Comparison of ENCODE assay signal across 8 cellular contexts in genomic region chr2:46187112-46187618, GRCh38.
DNase-seq lines count a peak whose midpoint lies in the region; ATAC-seq, FAIRE-seq and TF ChIP-seq lines count a peak whose summit lies in the region.

No MANE protein-coding gene starts in this region.

- H3K4me1 ChIP-seq in A549 (peaks cover 11% of the 10 kb centered on the region; the same call in 2 of the 3 replicates), left ventricle myocardium inferior (peaks cover 17% of the 10 kb centered on the region), neural progenitor cell (peaks cover 5% of the 10 kb centered on the region), mesendoderm (ENCODE audit: control insufficient read depth, low read depth, low read length) (no peaks in the 10 kb centered on the region)

- intact Hi-C loops in activated CD8-positive, alpha-beta T cell treated with anti-CD3 and anti-CD28 coated beads for 36 hours (cut with micrococcal nuclease): no loop called here
- intact Hi-C loops in left ventricle myocardium inferior (cut with micrococcal nuclease): no loop called here

- no peaks in the 10 kb centered on the region for H3K79me1 ChIP-seq in mesendoderm (ENCODE audit: low read length)

- H3K9ac ChIP-seq in neural progenitor cell: no peak overlapping the region
- H3K9ac ChIP-seq in mesendoderm (ENCODE audit: low read length): no peak overlapping the region

- peaks cover 12% of the 10 kb centered on the region for H3K4me1 Mint-ChIP-seq in activated CD8-positive, alpha-beta T cell treated with anti-CD3 and anti-CD28 coated beads for 36 hours (ENCODE audit: low read depth)
- H3K4me1 Mint-ChIP-seq in neural progenitor cell: peaks cover 9% of the 10 kb centered on the region

- no peaks in the 10 kb centered on the region for H3K9me3 Mint-ChIP-seq in activated CD8-positive, alpha-beta T cell treated with anti-CD3 and anti-CD28 coated beads for 36 hours
- no peaks in the 10 kb centered on the region for H3K9me3 Mint-ChIP-seq in neural progenitor cell

- no peak for TF ChIP-seq RAD21 in A549 (conservative IDR thresholded peaks at IDR 0.05 in 1 of 2, IDR thresholded peaks at IDR 0.05 in 1 of 2)

- H4K5ac ChIP-seq in mesendoderm (ENCODE audit: low read length): no peak overlapping the region

- CTCF ChIA-PET in A549 (lab: Yijun Ruan, JAX): interaction anchor here (1.3 to 2.4 kb wide), 2 partner anchors 42 to 124 kb away, joined by 3 to 6 read pairs; no protein-coding TSS in a partner anchor
- CTCF ChIA-PET in activated CD8-positive, alpha-beta T cell treated with anti-CD3 and anti-CD28 coated beads for 36 hours (lab: Charles Lee): interaction anchor here (1.3 kb wide), 1 partner anchor 124 kb away, joined by 5 read pairs; no protein-coding TSS in a partner anchor

- H3K79me2 ChIP-seq in neural progenitor cell (ENCODE audit: low read depth) (no peaks in the 10 kb centered on the region), mesendoderm (ENCODE audit: control insufficient read depth, insufficient read depth, low read length) (no peaks in the 10 kb centered on the region)

- no peak overlapping the region for H2BK120ac ChIP-seq in mesendoderm (ENCODE audit: low read depth, low read length)

- H3F3A ChIP-seq in neural progenitor cell (ENCODE audit: low read depth): no peaks in the 10 kb centered on the region

- FAIRE-seq in A549 (lab: Jason Lieb, UNC): no peak

- H3K4me3 Mint-ChIP-seq in activated CD8-positive, alpha-beta T cell treated with anti-CD3 and anti-CD28 coated beads for 36 hours: peak overlapping the region; percentile 54
- no peak overlapping the region for H3K4me3 Mint-ChIP-seq in neural progenitor cell

- H2BK5ac ChIP-seq in mesendoderm (ENCODE audit: low read length): no peak overlapping the region

- H3K4ac ChIP-seq in mesendoderm (ENCODE audit: low read depth, low read length): no peak overlapping the region

- no peak for TF ChIP-seq POLR2A in A549 (IDR thresholded peaks at IDR 0.05; ENCODE audit: low read length)

- peaks cover 14% of the 10 kb centered on the region for H3K36me3 ChIP-seq in left ventricle myocardium inferior
- H3K36me3 ChIP-seq in neural progenitor cell: no peaks in the 10 kb centered on the region
- no peaks in the 10 kb centered on the region for H3K36me3 ChIP-seq in mesendoderm (ENCODE audit: control insufficient read depth, insufficient read depth, low read length)

- no peak overlapping the region for H3K56ac ChIP-seq in mesendoderm (ENCODE audit: low read length)

- H2BK15ac ChIP-seq in mesendoderm (replicated peaks; ENCODE audit: low read depth): no peak overlapping the region

- H4K20me1 ChIP-seq in neural progenitor cell (ENCODE audit: low read depth): no peaks in the 10 kb centered on the region

- no peak overlapping the region for H2AFZ ChIP-seq in neural progenitor cell (replicated peaks)

- TF ChIP-seq EP300 in A549 (IDR thresholded peaks at IDR 0.05): no peak

- H3K4me2 ChIP-seq in A549 (peak overlapping the region; percentile 43), neural progenitor cell (no peak overlapping the region), mesendoderm (ENCODE audit: low read length) (no peak overlapping the region)

- no peak overlapping the region for H3K18ac ChIP-seq in mesendoderm (ENCODE audit: low read length)

- H3K27ac Mint-ChIP-seq in activated CD8-positive, alpha-beta T cell treated with anti-CD3 and anti-CD28 coated beads for 36 hours: peak overlapping the region; percentile 89
- no peak overlapping the region for H3K27ac Mint-ChIP-seq in neural progenitor cell

- H2AK5ac ChIP-seq in mesendoderm (ENCODE audit: low read length): no peak overlapping the region

- H3K27ac ChIP-seq in A549 (peak overlapping the region in 1 of 2 experiments; percentile 64; a peak in 3 of 6 replicates), left ventricle myocardium inferior (replicated peaks) (peak overlapping the region; percentile 83), neural progenitor cell (no peak overlapping the region), mesendoderm (ENCODE audit: low read depth, low read length) (no peak overlapping the region)

- no peak for TF ChIP-seq CTCF in A549 (IDR thresholded peaks at IDR 0.05)
- no peak for TF ChIP-seq CTCF in activated CD8-positive, alpha-beta T cell treated with anti-CD3 and anti-CD28 coated beads for 36 hours (IDR thresholded peaks at IDR 0.05)
- TF ChIP-seq CTCF in left ventricle myocardium inferior (IDR thresholded peaks at IDR 0.05; ENCODE audit: borderline replicate concordance): no peak
- no peak for TF ChIP-seq CTCF in neural progenitor cell (IDR thresholded peaks at IDR 0.05)

- H4K8ac ChIP-seq in mesendoderm (ENCODE audit: low read depth, low read length): no peak overlapping the region

- H3K36me3 Mint-ChIP-seq in activated CD8-positive, alpha-beta T cell treated with anti-CD3 and anti-CD28 coated beads for 36 hours (ENCODE audit: low read depth): no peaks in the 10 kb centered on the region
- H3K36me3 Mint-ChIP-seq in neural progenitor cell: no peaks in the 10 kb centered on the region

- ATAC-seq in A549 (no peak), GM18868 (IDR thresholded peaks at IDR 0.05; ENCODE audit: unreplicated experiment) (peak; percentile 96), HG03097 (IDR thresholded peaks at IDR 0.05; ENCODE audit: low FRiP score, unreplicated experiment) (peak; percentile 57)
- peak; percentile 93 for ATAC-seq in activated CD8-positive, alpha-beta T cell treated with anti-CD3 and anti-CD28 coated beads for 36 hours

- H3K23ac ChIP-seq in mesendoderm (ENCODE audit: low read length): no peak overlapping the region

- H3K27me3 Mint-ChIP-seq in activated CD8-positive, alpha-beta T cell treated with anti-CD3 and anti-CD28 coated beads for 36 hours: no peaks in the 10 kb centered on the region
- peaks cover 2% of the 10 kb centered on the region for H3K27me3 Mint-ChIP-seq in neural progenitor cell (ENCODE audit: insufficient read depth, low read depth)

- H3K27me3 ChIP-seq in left ventricle myocardium inferior (ENCODE audit: low read depth): no peaks in the 10 kb centered on the region
- no peaks in the 10 kb centered on the region for H3K27me3 ChIP-seq in neural progenitor cell
- H3K27me3 ChIP-seq in mesendoderm (ENCODE audit: insufficient read depth, low read length, poor library complexity): no peaks in the 10 kb centered on the region

- WGBS in A549 (ENCODE audit: missing lambda C conversion rate): 80% methylated on average over 6 of the region's 6 CpGs
- no CpG with 5 or more reads among the region's 6 CpGs for WGBS in mesendoderm (ENCODE audit: extremely low coverage, insufficient coverage, low lambda C conversion rate)

- POLR2A ChIA-PET in A549 (lab: Yijun Ruan, JAX): no interaction called here
- POLR2A ChIA-PET in activated CD8-positive, alpha-beta T cell treated with anti-CD3 and anti-CD28 coated beads for 36 hours (lab: Charles Lee): interaction anchor here (0.7 kb wide), 1 partner anchor 787 kb away, joined by 4 read pairs; no protein-coding TSS in a partner anchor

- DNase-seq in A549 (ENCODE audit: low read depth in 1 of 2, low spot score in 1 of 2): no peak
- DNase-seq in activated CD8-positive, alpha-beta T cell treated with anti-CD3 and anti-CD28 coated beads for 36 hours: peak; percentile 52
- DNase-seq in left ventricle myocardium inferior: no peak
- peak; percentile 7 to 19 for DNase-seq in stimulated activated CD8-positive, alpha-beta memory T cell treated with anti-CD3 and anti-CD28 coated beads, Interleukin-15, amount 100 ng/mL, for 48 hours (ENCODE audit: low read depth in 2 of 2)
- DNase-seq in neural progenitor cell (ENCODE audit: low spot score): no peak
- no peak for DNase-seq in mesendoderm

- H3K9me3 ChIP-seq in A549 (no peaks in the 10 kb centered on the region), left ventricle myocardium inferior (replicated peaks) (no peaks in the 10 kb centered on the region), neural progenitor cell (ENCODE audit: low read depth) (no peaks in the 10 kb centered on the region)

- no peak overlapping the region for H3K4me3 ChIP-seq in A549
- peak overlapping the region; percentile 47 for H3K4me3 ChIP-seq in left ventricle myocardium inferior
- H3K4me3 ChIP-seq in neural progenitor cell: no peak overlapping the region
- no peak overlapping the region for H3K4me3 ChIP-seq in mesendoderm (ENCODE audit: low read length)

TF ChIP-seq in A549, 52 proteins besides CTCF, POLR2A, EP300 and RAD21:
- TF ChIP-seq, protein P1, sequence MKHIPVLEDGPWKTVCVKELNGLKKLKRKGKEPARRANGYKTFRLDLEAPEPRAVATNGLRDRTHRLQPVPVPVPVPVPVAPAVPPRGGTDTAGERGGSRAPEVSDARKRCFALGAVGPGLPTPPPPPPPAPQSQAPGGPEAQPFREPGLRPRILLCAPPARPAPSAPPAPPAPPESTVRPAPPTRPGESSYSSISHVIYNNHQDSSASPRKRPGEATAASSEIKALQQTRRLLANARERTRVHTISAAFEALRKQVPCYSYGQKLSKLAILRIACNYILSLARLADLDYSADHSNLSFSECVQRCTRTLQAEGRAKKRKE (CRISPR knock-in tag; IDR thresholded peaks at IDR 0.05; ENCODE audit: low read depth): no peak
- no peak for TF ChIP-seq KDM1A (IDR thresholded peaks at IDR 0.05; ENCODE audit: low read depth)

Comparison
In these comparisons a context has a peak if more than half of its experiments do, and no peak if none do; other contexts are left out.
1. ATAC-seq: peak in GM18868 (single experiment), HG03097 (single experiment) and activated CD8-positive, alpha-beta T cell treated with anti-CD3 and anti-CD28 coated beads for 36 hours (single experiment); none in A549 (0 of 2).
2. DNase-seq: peak in activated CD8-positive, alpha-beta T cell treated with anti-CD3 and anti-CD28 coated beads for 36 hours (single experiment) and stimulated activated CD8-positive, alpha-beta memory T cell treated with anti-CD3 and anti-CD28 coated beads, Interleukin-15, amount 100 ng/mL, for 48 hours (2 of 2); none in A549 (0 of 2), left ventricle myocardium inferior (single experiment), neural progenitor cell (single experiment) and mesendoderm (single experiment).